ENCODE assay signal across 11 cellular contexts in genomic region chr5:169763437-169764301, GRCh38.
A peak's percentile ranks its signal among the peaks of the same experiment; 100 is the strongest.
DNase-seq lines count a peak whose midpoint lies in the region; ATAC-seq and TF ChIP-seq lines count a peak whose summit lies in the region.
"Had no signal": no experiment of that assay in that cellular context is flagged by ENCODE, and none has a peak within 500 bp of the region (broad histone marks: within the 10 kb centered on the region; RNA-seq: fewer than 3 reads in every experiment).

No MANE protein-coding gene starts in this region.

- no peaks in the 10 kb centered on the region for H3K27me3 ChIP-seq in mammary epithelial cell (ENCODE audit: insufficient read depth, low read length)
- H3K27me3 ChIP-seq in Loucy (ENCODE audit: insufficient read depth, low read length, poor library complexity, severe bottlenecking), result no peaks in the 10 kb centered on the region

- no peaks in the 10 kb centered on the region for H4K20me1 ChIP-seq in mammary epithelial cell (ENCODE audit: insufficient read depth, low read length)
- H4K20me1 ChIP-seq in Loucy (ENCODE audit: insufficient read depth, low read length, poor library complexity, severe bottlenecking), result no peaks in the 10 kb centered on the region

- H3K4me1 ChIP-seq in mammary epithelial cell (ENCODE audit: insufficient read depth, low read length), result peaks cover 35% of the 10 kb centered on the region
- peaks cover 20% of the 10 kb centered on the region for H3K4me1 ChIP-seq in Loucy (ENCODE audit: insufficient read depth, low read length, poor library complexity, severe bottlenecking)

- no peaks in the 10 kb centered on the region for H3F3A ChIP-seq in Loucy (ENCODE audit: low read depth)

- TF ChIP-seq CTCF in mammary epithelial cell (conservative IDR thresholded peaks at IDR 0.05 in 1 of 2, IDR thresholded peaks at IDR 0.05 in 1 of 2; ENCODE audit: extremely low read depth in 1 of 2, insufficient read depth in 1 of 2, low read depth in 1 of 2, low read length in 2 of 2) (no peak), MCF 10A (IDR thresholded peaks at IDR 0.05; ENCODE audit: unreplicated experiment) (no peak), Loucy (conservative IDR thresholded peaks at IDR 0.05; ENCODE audit: low read length) (no peak)

- CTCF ChIA-PET in mammary epithelial cell (lab: Charles Lee; ENCODE audit: low non-redundant PET) (no interaction called here), MCF 10A (lab: Yijun Ruan, JAX) (interaction anchor here (0.6 to 0.8 kb wide), 3 partner anchors 41 to 339 kb away, joined by 3 read pairs; partner anchors contain the start of gene INSYN2B)

- no peak overlapping the region for H3K27ac Mint-ChIP-seq in MCF 10A (ENCODE audit: low read depth, unreplicated experiment)
- H3K27ac Mint-ChIP-seq in stimulated activated memory B cell treated with anti-CD40 and anti-IgM and Interleukin-4, amounts not matched to agents 10 μg/mL and 1 μg/mL and 100 μg/mL, for 72 hours, result peak overlapping the region; percentile 37
- H3K27ac Mint-ChIP-seq: activated CD4-positive, alpha-beta T cell treated with anti-CD3 and anti-CD28 coated beads for 36 hours had no signal

- DNase-seq in mammary epithelial cell, result no peak
- DNase-seq in MCF 10A (ENCODE audit: unreplicated experiment), result no peak
- no peak for DNase-seq in GF-D8 (lab: John Stamatoyannopoulos, UW)
- DNase-seq in activated CD4-positive, alpha-beta T cell treated with anti-CD3 and anti-CD28 coated beads for 48 hours, result no peak
- no peak for DNase-seq in activated CD4-positive, alpha-beta T cell treated with anti-CD3 and anti-CD28 coated beads, Interleukin-2, amount 50 U/mL, for 4 hours
- DNase-seq: activated CD4-positive, alpha-beta T cell treated with anti-CD3 and anti-CD28 coated beads for 36 hours; naive thymus-derived CD8-positive, alpha-beta T cell had no signal

- peaks cover 7% of the 10 kb centered on the region for H3K4me1 Mint-ChIP-seq in MCF 10A (ENCODE audit: insufficient read depth, unreplicated experiment)
- peaks cover 17% of the 10 kb centered on the region for H3K4me1 Mint-ChIP-seq in stimulated activated memory B cell treated with anti-CD40 and anti-IgM and Interleukin-4, amounts not matched to agents 10 μg/mL and 1 μg/mL and 100 μg/mL, for 72 hours

- H3K27me3 Mint-ChIP-seq in MCF 10A (ENCODE audit: insufficient read depth, unreplicated experiment), result no peaks in the 10 kb centered on the region
- H3K27me3 Mint-ChIP-seq in stimulated activated memory B cell treated with anti-CD40 and anti-IgM and Interleukin-4, amounts not matched to agents 10 μg/mL and 1 μg/mL and 100 μg/mL, for 72 hours, result no peaks in the 10 kb centered on the region
- H3K27me3 Mint-ChIP-seq: activated CD4-positive, alpha-beta T cell treated with anti-CD3 and anti-CD28 coated beads for 36 hours; naive thymus-derived CD8-positive, alpha-beta T cell had no signal

- BruUV-seq in mammary epithelial cell (replicated peaks; lab: Mats Ljungman, UMichigan) (no TSS peak), MCF 10A (replicated peaks; lab: Mats Ljungman, UMichigan) (no TSS peak)

- no peak overlapping the region for H3K4me3 Mint-ChIP-seq in MCF 10A (ENCODE audit: unreplicated experiment)
- H3K4me3 Mint-ChIP-seq in stimulated activated memory B cell treated with anti-CD40 and anti-IgM and Interleukin-4, amounts not matched to agents 10 μg/mL and 1 μg/mL and 100 μg/mL, for 72 hours, result no peak overlapping the region
- H3K4me3 Mint-ChIP-seq: activated CD4-positive, alpha-beta T cell treated with anti-CD3 and anti-CD28 coated beads for 36 hours; naive thymus-derived CD8-positive, alpha-beta T cell had no signal

- no peaks in the 10 kb centered on the region for H3K9me3 Mint-ChIP-seq in MCF 10A (ENCODE audit: unreplicated experiment)
- H3K9me3 Mint-ChIP-seq in stimulated activated memory B cell treated with anti-CD40 and anti-IgM and Interleukin-4, amounts not matched to agents 10 μg/mL and 1 μg/mL and 100 μg/mL, for 72 hours, result peaks cover 2% of the 10 kb centered on the region

- H3K4me2 ChIP-seq in mammary epithelial cell (ENCODE audit: insufficient read depth, low read depth, low read length), result no peak overlapping the region
- peak overlapping the region; percentile 41 for H3K4me2 ChIP-seq in Loucy (ENCODE audit: low read depth, low read length, poor library complexity, severe bottlenecking)

- H2AFZ ChIP-seq in mammary epithelial cell (ENCODE audit: low read depth, low read length) (peak overlapping the region; percentile 71), Loucy (ENCODE audit: low read length) (no peak overlapping the region)

- H3K36me3 Mint-ChIP-seq in MCF 10A (ENCODE audit: insufficient read depth, unreplicated experiment), result no peaks in the 10 kb centered on the region
- peaks cover 90% of the 10 kb centered on the region for H3K36me3 Mint-ChIP-seq in stimulated activated memory B cell treated with anti-CD40 and anti-IgM and Interleukin-4, amounts not matched to agents 10 μg/mL and 1 μg/mL and 100 μg/mL, for 72 hours

- intact Hi-C loops in mammary epithelial cell (cut with micrococcal nuclease), result loop anchor here (5.0 kb wide), 1 partner anchor 46 kb away; no protein-coding TSS in a partner anchor
- intact Hi-C loops in MCF 10A (cut with micrococcal nuclease), result no loop called here

- H3K9ac ChIP-seq in mammary epithelial cell (ENCODE audit: insufficient read depth, low read length) (no peak overlapping the region), Loucy (ENCODE audit: low read depth, low read length, poor library complexity, severe bottlenecking) (no peak overlapping the region)

- in situ Hi-C loops in mammary epithelial cell (cut with MboI; ENCODE audit: low sequenced_read_pairs in 2 of 2), result no loop called here

- no peaks in the 10 kb centered on the region for H3K79me2 ChIP-seq in mammary epithelial cell (ENCODE audit: insufficient read depth, low read length)
- H3K79me2 ChIP-seq in Loucy (ENCODE audit: insufficient read depth, low read length), result no peaks in the 10 kb centered on the region

- H3K36me3 ChIP-seq in mammary epithelial cell (ENCODE audit: insufficient read depth, low read length) (no peaks in the 10 kb centered on the region), Loucy (ENCODE audit: insufficient read depth, low read length) (peaks cover 31% of the 10 kb centered on the region; the same call in 1 of the 2 replicates)

- dilution Hi-C loops in mammary epithelial cell (cut with HindIII; ENCODE audit: low sequenced_read_pairs), result no loop called here

- POLR2A ChIA-PET in MCF 10A (lab: Yijun Ruan, JAX), result no interaction called here

- peak; percentile 91 for ATAC-seq in HG02678 (IDR thresholded peaks at IDR 0.05; ENCODE audit: unreplicated experiment)
- no peak for ATAC-seq in stimulated activated memory B cell treated with anti-CD40 and anti-IgM and Interleukin-4, amounts not matched to agents 10 μg/mL and 1 μg/mL and 100 μg/mL, for 72 hours
- ATAC-seq: activated CD4-positive, alpha-beta T cell treated with anti-CD3 and anti-CD28 coated beads for 36 hours; HepG2; naive thymus-derived CD8-positive, alpha-beta T cell had no signal

- H3K4me3 ChIP-seq in mammary epithelial cell (replicated peaks in 1 of 3; ENCODE audit: insufficient read depth in 1 of 3, low read depth in 2 of 3, low read length in 3 of 3), result no peak overlapping the region
- no peak overlapping the region for H3K4me3 ChIP-seq in Loucy (ENCODE audit: low read length, poor library complexity, severe bottlenecking)

- 71% methylated on average over 9 of the region's 12 CpGs for WGBS in mammary epithelial cell (ENCODE audit: low coverage, missing lambda C conversion rate)

- no peaks in the 10 kb centered on the region for H3K9me2 ChIP-seq in Loucy (replicated peaks; ENCODE audit: low read depth, low read length)

- H3K9me3 ChIP-seq in mammary epithelial cell (replicated peaks; ENCODE audit: insufficient read depth, low read length), result no peaks in the 10 kb centered on the region
- no peaks in the 10 kb centered on the region for H3K9me3 ChIP-seq in Loucy (ENCODE audit: insufficient read depth, low read depth, low read length)

- no peak overlapping the region for H3K27ac ChIP-seq in mammary epithelial cell (ENCODE audit: insufficient read depth, low read depth, low read length)
